ENCODE assay signal across 16 cellular contexts in genomic region chr13:36685912-36686311, GRCh38. TPM values are rescaled to one million over a fixed set of nuclear protein-coding genes. Genes with fewer than 3 reads are reported as not detected.
DNase-seq lines count a peak whose midpoint lies in the region; ATAC-seq and TF ChIP-seq lines count a peak whose summit lies in the region.
"Had no signal": no experiment of that assay in that cellular context is flagged by ENCODE, and none has a peak within 500 bp of the region (broad histone marks: within the 10 kb centered on the region; RNA-seq: fewer than 3 reads in every experiment).

No MANE protein-coding gene starts in this region.

- intact Hi-C loops in A673 (cut with micrococcal nuclease; ENCODE audit: unreplicated experiment), result no loop called here

- H3K27ac ChIP-seq in A673 (ENCODE audit: low read depth, low read length, poor library complexity, severe bottlenecking) (peak overlapping the region; percentile 69), caudate nucleus (ENCODE audit: low read depth, low read length) (no peak overlapping the region)
- H3K27ac ChIP-seq: colonic mucosa, parathyroid adenoma, testis, WERI-Rb-1 had no signal

- DNase-seq in A673 (ENCODE audit: low spot score) (peak; percentile 94), Kasumi-1 (lab: John Stamatoyannopoulos, UW) (peak; percentile 1 to 17), iris pigment epithelial cell (ENCODE audit: low read depth) (peak; percentile 49), ecto neural progenitor cell (ENCODE audit: low spot score) (no peak), caudate nucleus (lab: John Stamatoyannopoulos, UW) (no peak)
- DNase-seq in stimulated activated naive CD4-positive, alpha-beta T cell (lab: John Stamatoyannopoulos, UW), result no peak
- DNase-seq: colonic mucosa, SK-N-SH, testis, WERI-Rb-1 had no signal

- peaks cover 37% of the 10 kb centered on the region for H3K4me1 ChIP-seq in A673 (ENCODE audit: insufficient read depth, low read length, poor library complexity, severe bottlenecking)
- H3K4me1 ChIP-seq: colonic mucosa, parathyroid adenoma, testis had no signal

- H3K4me1 Mint-ChIP-seq in activated T-helper 17 cell treated with anti-CD3 and anti-CD28 coated beads, Interleukin-2, amount 50 U/mL, for 72 hours, result no peaks in the 10 kb centered on the region
- H3K4me1 Mint-ChIP-seq: activated naive CD4-positive, alpha-beta T cell treated with anti-CD3 and anti-CD28 coated beads, Interleukin-2, amount 50 U/mL, for 24 hours had no signal

- no peaks in the 10 kb centered on the region for H3K36me3 Mint-ChIP-seq in activated T-helper 17 cell treated with anti-CD3 and anti-CD28 coated beads, Interleukin-2, amount 50 U/mL, for 72 hours (ENCODE audit: low read depth)
- H3K36me3 Mint-ChIP-seq: activated naive CD4-positive, alpha-beta T cell treated with anti-CD3 and anti-CD28 coated beads, Interleukin-2, amount 50 U/mL, for 24 hours; mesothelial cell of epicardium had no signal

- POLR2A ChIA-PET in A673 (lab: Charles Lee; ENCODE audit: low non-redundant PET), result interaction anchor here (0.8 kb wide), 1 partner anchor 23 kb away, joined by 4 read pairs; no protein-coding TSS in a partner anchor

- H3K4me3 ChIP-seq in A673 (ENCODE audit: low read depth, low read length, poor library complexity, severe bottlenecking), result no peak overlapping the region
- H3K4me3 ChIP-seq: colonic mucosa, testis had no signal

- H3K36me3 ChIP-seq in A673 (ENCODE audit: insufficient read depth, low read length, poor library complexity, severe bottlenecking), result peaks cover 8% of the 10 kb centered on the region
- H3K36me3 ChIP-seq: colonic mucosa, WERI-Rb-1 had no signal

- no peak overlapping the region for H3K27ac Mint-ChIP-seq in activated T-helper 17 cell treated with anti-CD3 and anti-CD28 coated beads, Interleukin-2, amount 50 U/mL, for 72 hours
- H3K27ac Mint-ChIP-seq: activated naive CD4-positive, alpha-beta T cell treated with anti-CD3 and anti-CD28 coated beads, Interleukin-2, amount 50 U/mL, for 24 hours; mesothelial cell of epicardium had no signal

- BruUV-seq in A673 (replicated peaks; lab: Mats Ljungman, UMichigan), result no TSS peak

- H3K27me3 Mint-ChIP-seq in activated T-helper 17 cell treated with anti-CD3 and anti-CD28 coated beads, Interleukin-2, amount 50 U/mL, for 72 hours, result peaks cover 16% of the 10 kb centered on the region

- peaks cover 4% of the 10 kb centered on the region for H3K9me3 Mint-ChIP-seq in activated T-helper 17 cell treated with anti-CD3 and anti-CD28 coated beads, Interleukin-2, amount 50 U/mL, for 72 hours

- no peak for TF ChIP-seq CTCF in A673 (conservative IDR thresholded peaks at IDR 0.05; ENCODE audit: low read depth, low read length)

- H3K4me3 Mint-ChIP-seq in activated T-helper 17 cell treated with anti-CD3 and anti-CD28 coated beads, Interleukin-2, amount 50 U/mL, for 72 hours, result no peak overlapping the region
- H3K4me3 Mint-ChIP-seq: activated naive CD4-positive, alpha-beta T cell treated with anti-CD3 and anti-CD28 coated beads, Interleukin-2, amount 50 U/mL, for 24 hours; mesothelial cell of epicardium had no signal

- peak; percentile 60 for ATAC-seq in activated T-helper 17 cell treated with anti-CD3 and anti-CD28 coated beads, Interleukin-2, amount 50 U/mL, for 72 hours (replicated peaks)
- ATAC-seq in HG03457 (IDR thresholded peaks at IDR 0.05; ENCODE audit: unreplicated experiment), result no peak
- ATAC-seq: HCT116 had no signal

- no peaks in the 10 kb centered on the region for H3K27me3 ChIP-seq in A673 (replicated peaks; ENCODE audit: insufficient read depth, low read depth, low read length, poor library complexity)
- H3K27me3 ChIP-seq: colonic mucosa, testis had no signal

- peaks cover 3% of the 10 kb centered on the region for H3K9me3 ChIP-seq in A673 (ENCODE audit: low read depth, low read length, poor library complexity, severe bottlenecking)
- H3K9me3 ChIP-seq: colonic mucosa, SK-N-SH, testis had no signal

- CTCF ChIA-PET in A673 (lab: Charles Lee), result no interaction called here

RNA-seq across cellular contexts. Expression of gene SERTM1, which starts 12.1 kb away (rescaled TPM):
- total RNA-seq in A673 (2021), result 42.9 and 53.5 TPM in 2 replicates
- total RNA-seq in activated T-helper 17 cell treated with anti-CD3 and anti-CD28 coated beads, Interleukin-2, amount 50 U/mL, for 72 hours, result not detected

Comparison
In these comparisons a context has a peak if more than half of its experiments do, and no peak if none do; other contexts are left out.
1. DNase-seq: peak in A673 (single experiment), Kasumi-1 (2 of 2) and iris pigment epithelial cell (single experiment); none in ecto neural progenitor cell (single experiment), stimulated activated naive CD4-positive, alpha-beta T cell (0 of 6) and caudate nucleus (0 of 61).
2. RNA of gene SERTM1, which starts 12.1 kb away (total RNA-seq): 42.9 to 53.5 TPM in A673; not detected in activated T-helper 17 cell treated with anti-CD3 and anti-CD28 coated beads, Interleukin-2, amount 50 U/mL, for 72 hours; every median in the first group is over 10 times any median in the second.